15 cellular contexts compared by ENCODE assay signal in genomic region chr4:103026868-103027267, GRCh38. TPM values are rescaled to one million over a fixed set of nuclear protein-coding genes. Genes with fewer than 3 reads are reported as not detected.
DNase-seq lines count a peak whose midpoint lies in the region; ATAC-seq and TF ChIP-seq lines count a peak whose summit lies in the region.
"Had no signal": no experiment of that assay in that cellular context is flagged by ENCODE, and none has a peak within 500 bp of the region (broad histone marks: within the 10 kb centered on the region; RNA-seq: fewer than 3 reads in every experiment).

No MANE protein-coding gene starts in this region.

- no peak for TF ChIP-seq CTCF in MCF 10A (IDR thresholded peaks at IDR 0.05; ENCODE audit: unreplicated experiment)
- TF ChIP-seq CTCF in breast epithelium (IDR thresholded peaks at IDR 0.05): no peak
- no peak for TF ChIP-seq CTCF in choroid plexus epithelial cell (conservative IDR thresholded peaks at IDR 0.05; ENCODE audit: low read depth, low read length)
- TF ChIP-seq CTCF in type B pancreatic cell (conservative IDR thresholded peaks at IDR 0.05): no peak
- no peak for TF ChIP-seq CTCF in heart left ventricle (IDR thresholded peaks at IDR 0.05)

- DNase-seq in MCF 10A (ENCODE audit: unreplicated experiment): peak; percentile 20
- DNase-seq in breast epithelium (ENCODE audit: low spot score in 2 of 2): no peak
- peak; percentile 30 for DNase-seq in choroid plexus epithelial cell (ENCODE audit: low read depth)
- DNase-seq in iris pigment epithelial cell (ENCODE audit: low read depth): peak; percentile 44
- DNase-seq in type B pancreatic cell (ENCODE audit: extremely low spot score, unreplicated experiment): no peak
- DNase-seq in heart left ventricle: no peak
- DNase-seq: 8988T; ACHN; CD4-positive, CD25-positive, alpha-beta regulatory T cell; GM23248 had no signal

- H3K36me3 ChIP-seq in breast epithelium (no peaks in the 10 kb centered on the region), heart left ventricle (peaks cover 0 to 28% (median 0%) of the 10 kb centered on the region in 9 donors)

- H3K27ac Mint-ChIP-seq in MCF 10A (ENCODE audit: low read depth, unreplicated experiment) (no peak overlapping the region), type B pancreatic cell (no peak overlapping the region)
- H3K27ac Mint-ChIP-seq: CD4-positive, CD25-positive, alpha-beta regulatory T cell had no signal

- H3K36me3 Mint-ChIP-seq in MCF 10A (ENCODE audit: insufficient read depth, unreplicated experiment) (peaks cover 22% of the 10 kb centered on the region), type B pancreatic cell (no peaks in the 10 kb centered on the region)

- H3K9me3 ChIP-seq in breast epithelium: no peaks in the 10 kb centered on the region
- H3K9me3 ChIP-seq in heart left ventricle: no peaks in the 10 kb centered on the region
- H3K9me3 ChIP-seq: BLaER1 treated with 17β-estradiol and CSF1 and Interleukin-3, amounts not matched to agents 10 nM and 100 nM had no signal

- POLR2A ChIA-PET in MCF 10A (lab: Yijun Ruan, JAX): no interaction called here

- no peak overlapping the region for H3K27ac ChIP-seq in breast epithelium
- H3K27ac ChIP-seq in heart left ventricle: no peak overlapping the region
- H3K27ac ChIP-seq: BLaER1 treated with 17β-estradiol and CSF1 and Interleukin-3, amounts not matched to agents 10 nM and 100 nM; GM23248; HL-60 had no signal

- CTCF ChIA-PET in MCF 10A (lab: Yijun Ruan, JAX): no interaction called here

- 97 to 100% (median 99%) methylated on average over 1 of the region's 1 CpG for WGBS in heart left ventricle, 4 donors

- no peak overlapping the region for H3K4me3 ChIP-seq in breast epithelium
- no peak overlapping the region for H3K4me3 ChIP-seq in choroid plexus epithelial cell (ENCODE audit: low read depth, low read length)
- H3K4me3 ChIP-seq in heart left ventricle: no peak overlapping the region
- H3K4me3 ChIP-seq: BLaER1 treated with 17β-estradiol and CSF1 and Interleukin-3, amounts not matched to agents 10 nM and 100 nM; GM23248 had no signal

- H3K4me1 ChIP-seq in breast epithelium (no peaks in the 10 kb centered on the region), heart left ventricle (no peaks in the 10 kb centered on the region)
- H3K4me1 ChIP-seq: BLaER1 treated with 17β-estradiol and CSF1 and Interleukin-3, amounts not matched to agents 10 nM and 100 nM had no signal

- H3K9me3 Mint-ChIP-seq in MCF 10A (ENCODE audit: unreplicated experiment) (no peaks in the 10 kb centered on the region), type B pancreatic cell (no peaks in the 10 kb centered on the region)
- H3K9me3 Mint-ChIP-seq: CD4-positive, CD25-positive, alpha-beta regulatory T cell had no signal

- H3K27me3 ChIP-seq in breast epithelium (no peaks in the 10 kb centered on the region), heart left ventricle (no peaks in the 10 kb centered on the region)
- H3K27me3 ChIP-seq: BLaER1 treated with 17β-estradiol and CSF1 and Interleukin-3, amounts not matched to agents 10 nM and 100 nM had no signal

- H3K27me3 Mint-ChIP-seq in MCF 10A (ENCODE audit: insufficient read depth, unreplicated experiment) (no peaks in the 10 kb centered on the region), type B pancreatic cell (no peaks in the 10 kb centered on the region)
- H3K27me3 Mint-ChIP-seq: CD4-positive, CD25-positive, alpha-beta regulatory T cell had no signal

- no TSS peak for BruUV-seq in MCF 10A (replicated peaks; lab: Mats Ljungman, UMichigan)

- TF ChIP-seq POLR2A in breast epithelium (IDR thresholded peaks at IDR 0.05) (no peak), heart left ventricle (IDR thresholded peaks at IDR 0.05) (no peak)

- H3K4me1 Mint-ChIP-seq in MCF 10A (ENCODE audit: insufficient read depth, unreplicated experiment) (peaks cover 5% of the 10 kb centered on the region), type B pancreatic cell (ENCODE audit: unreplicated experiment) (no peaks in the 10 kb centered on the region)

- intact Hi-C loops in MCF 10A (cut with micrococcal nuclease) (no loop called here), breast epithelium (cut with DNase I; ENCODE audit: low total_unique reads) (no loop called here), heart left ventricle (cut with DNase I) (no loop called here)

- H3K4me3 Mint-ChIP-seq in MCF 10A (ENCODE audit: unreplicated experiment): no peak overlapping the region
- H3K4me3 Mint-ChIP-seq in type B pancreatic cell: no peak overlapping the region
- H3K4me3 Mint-ChIP-seq: CD4-positive, CD25-positive, alpha-beta regulatory T cell had no signal

- ATAC-seq in GM21447 (IDR thresholded peaks at IDR 0.05; ENCODE audit: unreplicated experiment): no peak
- ATAC-seq in heart left ventricle: no peak
- ATAC-seq: HCT116 had no signal

RNA-seq across cellular contexts. Expression of gene SLC9B1, which starts 7.4 kb away (rescaled TPM):
- total RNA-seq in MCF 10A (2022) (0.77 and 0.86 TPM in 2 replicates), breast epithelium (1 to 10 TPM in 2 of 3 donors, under 1 TPM in 1; 0.44 to 1.6 (median 1.3) TPM), type B pancreatic cell (ENCODE audit: low replicate concordance) (0.71 and 1.6 TPM in 2 replicates), heart left ventricle (1 to 10 TPM in 2 of 9 donors, under 1 TPM in 4, not detected in 3; 0.28 to 1.8 (median 0.61) TPM)
- polyA plus RNA-seq in heart left ventricle: under 1 TPM; 0.07 to 0.15 TPM
- total RNA-seq: Daoy, GM23248 had no signal

RNA-seq across cellular contexts. Expression of gene SLC9B2, which starts 49.7 kb away (rescaled TPM):
- total RNA-seq in MCF 10A (2022): 27.7 and 28.7 TPM in 2 replicates
- total RNA-seq in breast epithelium: 10 to 100 TPM; 14.9 to 17.0 (median 15.1) TPM
- 4.0 and 12.9 TPM in 2 replicates for total RNA-seq in type B pancreatic cell (ENCODE audit: low replicate concordance)
- total RNA-seq in heart left ventricle: 1 to 10 TPM; 1.4 to 7.1 (median 4.6) TPM
- 1 to 10 TPM; 1.7 to 5.1 TPM for polyA plus RNA-seq in heart left ventricle

Comparison
In these comparisons a context has a peak if more than half of its experiments do, and no peak if none do; other contexts are left out.
1. DNase-seq: peak in MCF 10A (single experiment), choroid plexus epithelial cell (single experiment) and iris pigment epithelial cell (single experiment); none in breast epithelium (0 of 2), type B pancreatic cell (single experiment) and heart left ventricle (0 of 5).